Comparison of ENCODE assay signal across 31 cellular contexts in genomic region chr3:103907567-103907966, GRCh38.
"Had no signal": no experiment of that assay in that cellular context is flagged by ENCODE, and none has a peak within 500 bp of the region (broad histone marks: within the 10 kb centered on the region; RNA-seq: fewer than 3 reads in every experiment).

No MANE protein-coding gene starts in this region.

- H3K36me3 ChIP-seq: adrenal gland, brain microvascular endothelial cell, breast epithelium had no signal

- H3K27ac ChIP-seq: adrenal gland, body of pancreas, brain microvascular endothelial cell, breast epithelium, VCaP had no signal

- H3K4me1 ChIP-seq: adrenal gland, body of pancreas, breast epithelium had no signal

- DNase-seq: activated B cell treated with CpG ODN at 0.5 μM for 24 hours; activated CD4-positive, alpha-beta memory T cell treated with anti-CD3 and anti-CD28 coated beads for 36 hours; activated CD4-positive, alpha-beta T cell treated with anti-CD3 and anti-CD28 coated beads for 4 hours; activated CD4-positive, alpha-beta T cell treated with anti-CD3 and anti-CD28 coated beads, Interleukin-2, amount 10 ng/mL, durations not matched to agents 24 days and 14 days; activated CD4-positive, alpha-beta T cell treated with anti-CD3 and anti-CD28 coated beads, Interleukin-2, amount 50 U/mL, for 1 hour; activated CD4-positive, alpha-beta T cell treated with anti-CD3 and anti-CD28 coated beads, Interleukin-2, amount 50 U/mL, for 4 hours; activated CD4-positive, CD25-positive, alpha-beta regulatory T cell treated with anti-CD3 and anti-CD28 coated beads, Interleukin-2, amount 50 U/mL, for 72 hours; activated CD8-positive, alpha-beta memory T cell treated with anti-CD3 and anti-CD28 coated beads, Interleukin-2, amount 50 U/mL, for 4 hours; activated CD8-positive, alpha-beta T cell treated with anti-CD3 and anti-CD28 coated beads for 36 hours; activated effector memory CD4-positive, alpha-beta T cell treated with anti-CD3 and anti-CD28 coated beads, Interleukin-2, amount 50 U/mL, for 16 hours; activated gamma-delta T cell treated with Interleukin-2 at 50 U/mL for 16 hours; activated naive CD4-positive, alpha-beta T cell; activated naive CD4-positive, alpha-beta T cell treated with anti-CD3 and anti-CD28 coated beads for 36 hours; activated naive CD4-positive, alpha-beta T cell treated with anti-CD3 and anti-CD28 coated beads, Interleukin-2, amount 50 U/mL, for 16 hours; activated naive CD8-positive, alpha-beta T cell treated with anti-CD3 and anti-CD28 coated beads for 36 hours; activated T-cell treated with anti-CD3 and anti-CD28 coated beads for 4 hours; activated T-cell treated with anti-CD3 and anti-CD28 coated beads, Interleukin-2, amount 50 U/mL, for 1 hour; activated T-cell treated with anti-CD3 and anti-CD28 coated beads, Interleukin-2, amount 50 U/mL, for 4 hours; activated T-cell treated with anti-CD3 and anti-CD28 coated beads, Interleukin-2, amount 50 U/mL, for 72 hours; adrenal gland; amniotic stem cell; aorta; body of pancreas; brain microvascular endothelial cell; central memory CD4-positive, alpha-beta T cell; T-helper 2 cell; T-helper 9 cell had no signal

- ATAC-seq: activated CD8-positive, alpha-beta T cell treated with anti-CD3 and anti-CD28 coated beads for 36 hours; activated naive CD4-positive, alpha-beta T cell treated with anti-CD3 and anti-CD28 coated beads, Interleukin-2, amount 50 U/mL, for 72 hours; activated T-cell treated with anti-CD3 and anti-CD28 coated beads, Interleukin-2, amount 50 U/mL, for 4 hours; activated T-cell treated with anti-CD3 and anti-CD28 coated beads, Interleukin-2, amount 50 U/mL, for 72 hours; activated T-helper 17 cell treated with anti-CD3 and anti-CD28 coated beads, Interleukin-2, amount 50 U/mL, for 72 hours; body of pancreas had no signal

- H3K4me3 ChIP-seq: adrenal gland, body of pancreas, breast epithelium had no signal

- H3K9me3 ChIP-seq: adrenal gland, body of pancreas, breast epithelium had no signal

- H3K27me3 ChIP-seq: adrenal gland, body of pancreas, brain microvascular endothelial cell, breast epithelium had no signal
